Comparison of ENCODE assay signal across 9 cellular contexts in genomic region chr5:9498541-9499497, GRCh38. TPM values are rescaled to one million over a fixed set of nuclear protein-coding genes. Genes with fewer than 3 reads are reported as not detected.
DNase-seq lines count a peak whose midpoint lies in the region; ATAC-seq, FAIRE-seq and TF ChIP-seq lines count a peak whose summit lies in the region.
"Had no signal": no experiment of that assay in that cellular context is flagged by ENCODE, and none has a peak within 500 bp of the region (broad histone marks: within the 10 kb centered on the region; RNA-seq: fewer than 3 reads in every experiment).

No MANE protein-coding gene starts in this region.

- CTCF ChIA-PET in MCF 10A (lab: Yijun Ruan, JAX) (interaction anchor here (0.6 to 2.9 kb wide), 23 partner anchors 9 to 1570 kb away, joined by 3 to 9 read pairs (median 4); no protein-coding TSS in a partner anchor), GM12878 (lab: Yijun Ruan, JAX) (interaction anchor here (0.6 kb wide), 1 partner anchor 924 kb away, joined by 3 read pairs; no protein-coding TSS in a partner anchor)
- CTCF ChIA-PET in activated CD8-positive, alpha-beta T cell treated with anti-CD3 and anti-CD28 coated beads, Interleukin-2, amount 10 ng/mL, durations not matched to agents 7 days and 5 days (lab: Charles Lee), result no interaction called here

- H3K36me3 ChIP-seq in breast epithelium, result no peaks in the 10 kb centered on the region
- H3K36me3 ChIP-seq in GM12878 (ENCODE audit: control insufficient read depth in 2 of 2, insufficient read depth in 2 of 2, low read length in 1 of 2), result no peaks in the 10 kb centered on the region
- no peaks in the 10 kb centered on the region for H3K36me3 ChIP-seq in esophagus muscularis mucosa

- H3K9ac ChIP-seq in GM12878 (ENCODE audit: control insufficient read depth, insufficient read depth, low read length), result no peak overlapping the region

- BruUV-seq in MCF 10A (replicated peaks; lab: Mats Ljungman, UMichigan), result no TSS peak
- BruUV-seq in GM12878 (replicated peaks; lab: Mats Ljungman, UMichigan), result no TSS peak

- TF ChIP-seq POLR2A in breast epithelium (IDR thresholded peaks at IDR 0.05), result no peak
- no peak for TF ChIP-seq POLR2A in GM12878 (IDR thresholded peaks at IDR 0.05; ENCODE audit: low read depth, low read length)
- TF ChIP-seq POLR2A in esophagus muscularis mucosa (IDR thresholded peaks at IDR 0.05; ENCODE audit: low read depth), result no peak

- peak; percentile 68 for TF ChIP-seq RAD21 in GM12878 (IDR thresholded peaks at IDR 0.05; ENCODE audit: insufficient read depth, low read depth, low read length)

- intact Hi-C loops in MCF 10A (cut with micrococcal nuclease), result loop anchor here (1.0 to 5.0 kb wide), 3 partner anchors 138 to 342 kb away; no protein-coding TSS in a partner anchor
- intact Hi-C loops in breast epithelium (cut with DNase I; ENCODE audit: low total_unique reads), result no loop called here
- intact Hi-C loops in GM12878 (cut with micrococcal nuclease; ENCODE audit: unreplicated experiment), result loop anchor here (1.0 kb wide), 1 partner anchor 137 kb away; no protein-coding TSS in a partner anchor
- intact Hi-C loops in esophagus muscularis mucosa (cut with DNase I), result no loop called here

- no peaks in the 10 kb centered on the region for H3K27me3 ChIP-seq in breast epithelium
- no peaks in the 10 kb centered on the region for H3K27me3 ChIP-seq in GM12878 (replicated peaks in 1 of 2; ENCODE audit: control insufficient read depth in 2 of 2, insufficient read depth in 2 of 2, low read length in 1 of 2)
- H3K27me3 ChIP-seq in esophagus muscularis mucosa, result no peaks in the 10 kb centered on the region

- WGBS in GM12878 (ENCODE audit: insufficient coverage, insufficient replicate concordance, low lambda C conversion rate, missing lambda C conversion rate), result 65% methylated on average over 14 of the region's 14 CpGs
- 92% methylated on average over 14 of the region's 14 CpGs for WGBS in esophagus muscularis mucosa

- H3K4me3 ChIP-seq in breast epithelium (no peak overlapping the region), GM12878 (no peak overlapping the region), esophagus muscularis mucosa (no peak overlapping the region)

- no peaks in the 10 kb centered on the region for H3K79me2 ChIP-seq in GM12878 (ENCODE audit: control insufficient read depth, insufficient read depth, low read length)

- no peak overlapping the region for H3K27ac Mint-ChIP-seq in MCF 10A (ENCODE audit: low read depth, unreplicated experiment)
- H3K27ac Mint-ChIP-seq in activated CD8-positive, alpha-beta T cell treated with anti-CD3 and anti-CD28 coated beads, Interleukin-2, amount 10 ng/mL, durations not matched to agents 7 days and 5 days, result no peak overlapping the region

- SMC1A ChIA-PET in GM12878 (lab: Charles Lee; ENCODE audit: uncharacterized antibody, unreplicated experiment), result no interaction called here

- peak; percentile 84 for DNase-seq in MCF 10A (ENCODE audit: unreplicated experiment)
- no peak for DNase-seq in breast epithelium (ENCODE audit: low spot score in 2 of 2)
- DNase-seq in GM12878 (ENCODE audit: low read depth, low spot score), result no peak
- peak; percentile 31 for DNase-seq in renal cortical epithelial cell (ENCODE audit: low read depth)
- no peak for DNase-seq in activated CD8-positive, alpha-beta T cell treated with anti-CD3 and anti-CD28 coated beads, Interleukin-2, amount 10 ng/mL, durations not matched to agents 7 days and 5 days
- DNase-seq in esophagus muscularis mucosa (ENCODE audit: extremely low spot score), result no peak
- no peak for DNase-seq in NCI-H1105 treated with DMSO at 0.1 percent for 48 hours (lab: John Stamatoyannopoulos, UW)
- DNase-seq: GF-D8 had no signal

- TF ChIP-seq CTCF in MCF 10A (IDR thresholded peaks at IDR 0.05; ENCODE audit: unreplicated experiment), result peak; percentile 46
- no peak for TF ChIP-seq CTCF in breast epithelium (IDR thresholded peaks at IDR 0.05)
- peak; percentile 54 for TF ChIP-seq CTCF in LNCAP (IDR thresholded peaks at IDR 0.05)
- TF ChIP-seq CTCF in GM12878 (IDR thresholded peaks at IDR 0.05 in 2 of 3, conservative IDR thresholded peaks at IDR 0.05 in 1 of 3; ENCODE audit: control insufficient read depth in 2 of 3, extremely low read depth in 1 of 3, insufficient read depth in 1 of 3, low read depth in 3 of 3, low read length in 3 of 3), result peak; percentile 39 to 42 (median 39); a peak in 5 of 6 replicates
- no peak for TF ChIP-seq CTCF in esophagus muscularis mucosa (IDR thresholded peaks at IDR 0.05)

- H3K4me2 ChIP-seq in GM12878 (ENCODE audit: control insufficient read depth, insufficient read depth), result no peak overlapping the region

- ATAC-seq in GM12878, result peak; percentile 83
- no peak for ATAC-seq in activated CD8-positive, alpha-beta T cell treated with anti-CD3 and anti-CD28 coated beads, Interleukin-2, amount 10 ng/mL, durations not matched to agents 7 days and 5 days

- no peak for TF ChIP-seq EP300 in GM12878 (IDR thresholded peaks at IDR 0.05; ENCODE audit: borderline replicate concordance in 1 of 2, control insufficient read depth in 1 of 2, low read depth in 2 of 2, low read length in 2 of 2)
- TF ChIP-seq EP300 in esophagus muscularis mucosa (IDR thresholded peaks at IDR 0.05), result no peak

- no peaks in the 10 kb centered on the region for H3K9me3 ChIP-seq in breast epithelium
- H3K9me3 ChIP-seq in GM12878 (replicated peaks; ENCODE audit: control insufficient read depth, insufficient read depth, low read length), result no peaks in the 10 kb centered on the region
- no peaks in the 10 kb centered on the region for H3K9me3 ChIP-seq in esophagus muscularis mucosa

- H3K4me1 ChIP-seq in breast epithelium (no peaks in the 10 kb centered on the region), GM12878 (ENCODE audit: control insufficient read depth, insufficient read depth, low read length) (peaks cover 4% of the 10 kb centered on the region; the same call in 1 of the 2 replicates), esophagus muscularis mucosa (peaks cover 0 to 11% (median 0%) of the 10 kb centered on the region in 4 donors)

- H4K20me1 ChIP-seq in GM12878 (ENCODE audit: control insufficient read depth, insufficient read depth), result no peaks in the 10 kb centered on the region

- H3K27ac ChIP-seq in breast epithelium, result no peak overlapping the region
- no peak overlapping the region for H3K27ac ChIP-seq in GM12878 (ENCODE audit: control insufficient read depth, insufficient read depth)
- no peak overlapping the region for H3K27ac ChIP-seq in esophagus muscularis mucosa (replicated peaks in 1 of 4)

- RAD21 ChIA-PET in GM12878 (lab: Charles Lee; ENCODE audit: unreplicated experiment), result no interaction called here

- FAIRE-seq in GM12878 (lab: Jason Lieb, UNC), result no peak

- H3K27me3 Mint-ChIP-seq in MCF 10A (ENCODE audit: insufficient read depth, unreplicated experiment), result no peaks in the 10 kb centered on the region
- H3K27me3 Mint-ChIP-seq in activated CD8-positive, alpha-beta T cell treated with anti-CD3 and anti-CD28 coated beads, Interleukin-2, amount 10 ng/mL, durations not matched to agents 7 days and 5 days (ENCODE audit: low read depth), result no peaks in the 10 kb centered on the region

- no peak overlapping the region for H2AFZ ChIP-seq in GM12878 (ENCODE audit: control insufficient read depth, low read depth, low read length)

- in situ Hi-C loops in GM12878 (cut with MboI), result no loop called here

- H3K9me3 Mint-ChIP-seq in MCF 10A (ENCODE audit: unreplicated experiment), result no peaks in the 10 kb centered on the region
- no peaks in the 10 kb centered on the region for H3K9me3 Mint-ChIP-seq in activated CD8-positive, alpha-beta T cell treated with anti-CD3 and anti-CD28 coated beads, Interleukin-2, amount 10 ng/mL, durations not matched to agents 7 days and 5 days (ENCODE audit: insufficient read depth)

- H3K36me3 Mint-ChIP-seq in MCF 10A (ENCODE audit: insufficient read depth, unreplicated experiment), result no peaks in the 10 kb centered on the region
- no peaks in the 10 kb centered on the region for H3K36me3 Mint-ChIP-seq in activated CD8-positive, alpha-beta T cell treated with anti-CD3 and anti-CD28 coated beads, Interleukin-2, amount 10 ng/mL, durations not matched to agents 7 days and 5 days (ENCODE audit: low read depth)

- H3K4me3 Mint-ChIP-seq in MCF 10A (ENCODE audit: unreplicated experiment), result no peak overlapping the region
- no peak overlapping the region for H3K4me3 Mint-ChIP-seq in activated CD8-positive, alpha-beta T cell treated with anti-CD3 and anti-CD28 coated beads, Interleukin-2, amount 10 ng/mL, durations not matched to agents 7 days and 5 days

- POLR2A ChIA-PET in MCF 10A (lab: Yijun Ruan, JAX) (no interaction called here), GM12878 (lab: Charles Lee) (no interaction called here)
- POLR2A ChIA-PET in activated CD8-positive, alpha-beta T cell treated with anti-CD3 and anti-CD28 coated beads, Interleukin-2, amount 10 ng/mL, durations not matched to agents 7 days and 5 days (lab: Charles Lee), result no interaction called here

- H3K4me1 Mint-ChIP-seq in MCF 10A (ENCODE audit: insufficient read depth, unreplicated experiment), result no peaks in the 10 kb centered on the region
- no peaks in the 10 kb centered on the region for H3K4me1 Mint-ChIP-seq in activated CD8-positive, alpha-beta T cell treated with anti-CD3 and anti-CD28 coated beads, Interleukin-2, amount 10 ng/mL, durations not matched to agents 7 days and 5 days (ENCODE audit: low read depth)

RNA-seq across cellular contexts. Expression of gene SEMA5A, which starts 47.1 kb away (rescaled TPM):
- total RNA-seq in MCF 10A (2022) (1.2 and 1.4 TPM in 2 replicates), breast epithelium (10 to 100 TPM in 2 of 3 donors, 1 to 10 TPM in 1; 3.0 to 35.4 (median 25.9) TPM), GM12878 (2014; rRNA removed) (0.05 and 0.06 TPM in 2 replicates), GM12878 (2014; rRNA removed; fragmentation: Illumina TruSeq; extraction: Trizol) (0.13 and 0.28 TPM in 2 replicates), GM12878 (2021) (0.21 and 0.28 TPM in 2 replicates), renal cortical epithelial cell (1.6 and 13.7 TPM in 2 replicates), esophagus muscularis mucosa (1 to 10 TPM; 2.1 to 5.6 (median 3.5) TPM)
- 0.54 and 1.0 TPM in 2 replicates for total RNA-seq in GM12878 (2013; cell fraction: nucleolus; rRNA removed)
- polyA plus RNA-seq in GM12878 (2011; ENCODE audit: low read depth), result 0.42 TPM
- polyA plus RNA-seq in GM12878 (2011; rRNA removed) (2.4 and 2.6 TPM in 2 replicates), GM12878 (2014; fragmentation: Illumina TruSeq; extraction: Trizol) (0.06 and 0.12 TPM in 2 replicates), GM12878 (2014; fragmentation: Nextera tagmentation; extraction: Ambion mirVana) (under 1 TPM; 0.03 to 0.04 TPM), GM12878 (2014; rRNA removed) (0.01 and 0.04 TPM in 2 replicates), GM12878 (2016; fragmentation: Nextera tagmentation; extraction: Ambion mirVana) (under 1 TPM in 1 of 2 experiments, not detected in 1; 0.09 TPM)
- polyA plus RNA-seq in GM12878 (2011; cell fraction: cytosol; rRNA removed), result 2.0 and 2.2 TPM in 2 replicates
- 1.7 and 1.8 TPM in 2 replicates for polyA plus RNA-seq in GM12878 (2011; cell fraction: nucleus; rRNA removed)
- 0.18 and 0.31 TPM in 2 replicates for polyA plus RNA-seq in GM12878 (2012)
- 4.0 and 4.2 TPM in 2 replicates for polyA minus RNA-seq in GM12878 (2011; rRNA and poly(A)+ RNA removed)
- polyA minus RNA-seq in GM12878 (2011; cell fraction: cytosol; rRNA and poly(A)+ RNA removed), result 1.5 and 1.6 TPM in 2 replicates
- 2.5 and 4.3 TPM in 2 replicates for polyA minus RNA-seq in GM12878 (2011; cell fraction: nucleus; rRNA and poly(A)+ RNA removed)
- total RNA-seq in activated CD8-positive, alpha-beta T cell treated with anti-CD3 and anti-CD28 coated beads, Interleukin-2, amount 10 ng/mL, durations not matched to agents 7 days and 5 days, result not detected

Comparison
In these comparisons a context has a peak if more than half of its experiments do, and no peak if none do; other contexts are left out.
1. DNase-seq: peak in MCF 10A (single experiment) and renal cortical epithelial cell (single experiment); none in breast epithelium (0 of 2), GM12878 (single experiment), activated CD8-positive, alpha-beta T cell treated with anti-CD3 and anti-CD28 coated beads, Interleukin-2, amount 10 ng/mL, durations not matched to agents 7 days and 5 days (single experiment), esophagus muscularis mucosa (single experiment) and NCI-H1105 treated with DMSO at 0.1 percent for 48 hours (single experiment).
2. CTCF ChIP-seq: peak in MCF 10A (single experiment), LNCAP (single experiment) and GM12878 (3 of 3); none in breast epithelium (0 of 3) and esophagus muscularis mucosa (0 of 3).
3. intact Hi-C loops: an anchor here in MCF 10A (1.0 to 5.0 kb wide) and GM12878 (1.0 kb wide); none called in breast epithelium and esophagus muscularis mucosa.